In the genomic region with DNA sequence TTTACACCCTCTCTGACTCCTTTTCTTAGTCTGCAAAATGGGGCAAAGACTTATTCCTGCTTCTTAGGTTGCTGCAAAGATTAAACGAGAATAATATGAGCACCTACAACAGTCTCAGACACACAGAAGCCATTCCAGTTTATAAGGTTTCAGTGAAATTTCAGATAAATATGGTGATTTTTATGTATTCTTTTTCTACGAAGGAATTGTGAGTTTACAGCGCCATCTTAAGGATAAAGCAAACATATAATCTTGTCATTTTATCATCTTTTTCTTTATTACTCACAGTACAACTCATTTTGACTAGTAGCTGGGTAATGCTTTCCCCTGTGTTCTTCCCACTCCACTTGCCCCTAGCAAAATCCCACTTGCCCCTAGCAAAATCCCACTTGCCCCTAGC, we compare ENCODE assay signal across 8 cellular contexts. TPM values are rescaled to one million over a fixed set of nuclear protein-coding genes. Genes with fewer than 3 reads are reported as not detected.
DNase-seq lines count a peak whose midpoint lies in the region; FAIRE-seq and TF ChIP-seq lines count a peak whose summit lies in the region.

No MANE protein-coding gene starts in this region.

- H3K9me3 Mint-ChIP-seq in Calu3 (ENCODE audit: low read depth, unreplicated experiment): no peaks in the 10 kb centered on the region

- no TSS peak for BruUV-seq in Calu3 (replicated peaks; lab: Mats Ljungman, UMichigan)

- TF ChIP-seq CTCF in coronary artery (IDR thresholded peaks at IDR 0.05) (peak; percentile 20), ovary (IDR thresholded peaks at IDR 0.05) (peak; percentile 36 to 44 (median 44)), Calu3 (IDR thresholded peaks at IDR 0.05; ENCODE audit: unreplicated experiment) (no peak)

- H3K36me3 ChIP-seq in ovary: no peaks in the 10 kb centered on the region

- WGBS in ovary, 3 donors: 27 to 34% (median 31%) methylated on average over 3 of the region's 3 CpGs

- FAIRE-seq in G401.6 (lab: Jason Lieb, UNC): peak; percentile 84

- CTCF ChIA-PET in Calu3 (lab: Charles Lee): no interaction called here

- peaks cover 5% of the 10 kb centered on the region for H3K4me1 ChIP-seq in ovary (ENCODE audit: insufficient read depth)

- TF ChIP-seq POLR2A in ovary (IDR thresholded peaks at IDR 0.05): no peak

- H3K27me3 ChIP-seq in ovary: no peaks in the 10 kb centered on the region

- H3K4me3 ChIP-seq in coronary artery (no peak overlapping the region), ovary (no peak overlapping the region)

- H3K27me3 Mint-ChIP-seq in Calu3 (ENCODE audit: unreplicated experiment): no peaks in the 10 kb centered on the region

- DNase-seq in NCI-H2227 (lab: John Stamatoyannopoulos, UW; ENCODE audit: unreplicated experiment) (peak; percentile 49), coronary artery (ENCODE audit: low spot score) (no peak), ovary (no peak), Calu3 (no peak), NCI-H2196 treated with DMSO at 0.1 percent for 48 hours (lab: John Stamatoyannopoulos, UW; ENCODE audit: unreplicated experiment) (no peak), kidney glomerular epithelial cell (lab: John Stamatoyannopoulos, UW) (no peak)
- no peak for DNase-seq in activated naive CD4-positive, alpha-beta T cell treated with anti-CD3 and anti-CD28 coated beads, Interleukin-2, amount 50 U/mL, for 16 hours

- no peaks in the 10 kb centered on the region for H3K9me3 ChIP-seq in ovary

- no peak overlapping the region for H3K4me3 Mint-ChIP-seq in Calu3 (ENCODE audit: low read depth, unreplicated experiment)

- no peak overlapping the region for H3K27ac Mint-ChIP-seq in Calu3 (ENCODE audit: unreplicated experiment)

- no peak for TF ChIP-seq EP300 in ovary (IDR thresholded peaks at IDR 0.05)

- intact Hi-C loops in ovary (cut with DNase I): loop anchor here in 1 of 4 donors (10.0 kb wide), 1 partner anchor 105 kb away; no protein-coding TSS in a partner anchor
- intact Hi-C loops in Calu3 (cut with micrococcal nuclease; ENCODE audit: unreplicated experiment): loop anchor here (10.0 kb wide), 1 partner anchor 255 kb away; no protein-coding TSS in a partner anchor

- no peak overlapping the region for H3K27ac ChIP-seq in coronary artery
- H3K27ac ChIP-seq in ovary: no peak overlapping the region

- H3K4me1 Mint-ChIP-seq in Calu3 (ENCODE audit: low read depth, unreplicated experiment): no peaks in the 10 kb centered on the region

- H3K36me3 Mint-ChIP-seq in Calu3 (ENCODE audit: insufficient read depth, unreplicated experiment): no peaks in the 10 kb centered on the region

RNA-seq across cellular contexts. Expression of a gene that starts 29.2 kb away (rescaled TPM):
- total RNA-seq in ovary (10 to 100 TPM; 32.4 to 55.8 (median 52.6) TPM), Calu3 (2022) (26.4 and 28.6 TPM in 2 replicates)
- polyA plus RNA-seq in ovary: 10 to 100 TPM; 19.5 to 27.3 TPM
